ENCODE assay signal across 1 cellular context in the genomic region with DNA sequence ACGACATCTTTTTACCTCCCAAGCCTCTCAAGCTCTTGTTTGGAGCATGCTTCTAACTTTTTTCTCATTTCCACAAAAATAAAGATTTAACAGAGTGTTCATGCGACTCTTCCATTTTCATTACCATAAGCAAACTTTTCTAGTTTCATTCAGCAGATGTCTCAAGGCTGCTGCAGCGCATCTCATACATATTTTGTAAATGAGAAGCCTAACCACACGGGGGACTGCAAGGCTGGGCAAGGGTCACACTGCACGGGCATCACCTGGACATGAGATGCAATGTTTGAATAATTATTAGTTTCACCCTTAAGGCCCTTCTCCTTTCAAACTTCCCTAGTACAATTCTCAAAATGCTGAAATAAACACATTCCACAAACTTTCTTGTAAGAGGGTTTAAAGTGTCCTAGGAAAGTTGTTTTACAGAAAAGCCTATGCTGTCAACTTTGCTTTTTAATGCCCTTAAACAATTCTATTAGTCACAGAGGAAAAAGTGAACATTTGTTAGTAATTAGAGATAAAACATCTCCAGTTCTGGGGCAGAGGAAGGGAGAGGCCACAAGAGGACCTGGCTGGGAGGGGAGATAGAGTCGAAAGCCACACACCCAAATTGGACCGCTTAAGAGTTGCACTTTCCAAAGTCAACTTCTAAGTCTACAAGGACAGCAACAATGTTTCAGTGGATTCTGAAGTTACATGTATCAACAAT.
A peak's percentile ranks its signal among the peaks of the same experiment; 100 is the strongest.
TF ChIP-seq lines count a peak whose summit lies in the region.

No MANE protein-coding gene starts in this region.

TF ChIP-seq in K562, 482 proteins besides CTCF, POLR2A, EP300 and RAD21:
- no peak for TF ChIP-seq SIN3A (IDR thresholded peaks at IDR 0.05; ENCODE audit: borderline replicate concordance in 2 of 2, control insufficient read depth in 1 of 2, low read depth in 2 of 2, low read length in 2 of 2)
- 0 out of 2 replicates have a peak, but pooled peaks have one; percentile 9 for TF ChIP-seq GTF2E2 (tag; IDR thresholded peaks at IDR 0.05)
- TF ChIP-seq HDAC8 (tag; IDR thresholded peaks at IDR 0.05), result no peak
- TF ChIP-seq NFIC (IDR thresholded peaks at IDR 0.05), result no peak
- no peak for TF ChIP-seq HOXB6 (CRISPR knock-in tag; IDR thresholded peaks at IDR 0.05; ENCODE audit: borderline replicate concordance)
- TF ChIP-seq ATF3 (IDR thresholded peaks at IDR 0.05), result no peak
- TF ChIP-seq ATF3 (CRISPR knock-in tag; conservative IDR thresholded peaks at IDR 0.05), result no peak
- no peak for TF ChIP-seq FOXK2 (conservative IDR thresholded peaks at IDR 0.05 in 1 of 2, IDR thresholded peaks at IDR 0.05 in 1 of 2; ENCODE audit: low read depth in 2 of 2)
- no peak for TF ChIP-seq CAMTA2 (CRISPR knock-in tag; conservative IDR thresholded peaks at IDR 0.05)
- TF ChIP-seq ARID1B (IDR thresholded peaks at IDR 0.05), result peak; percentile 28; the same call in 1 of the 2 replicates
- peak; percentile 48 for TF ChIP-seq FOSL1 (tag; conservative IDR thresholded peaks at IDR 0.05)
- TF ChIP-seq ZNF263 (CRISPR knock-in tag; IDR thresholded peaks at IDR 0.05; ENCODE audit: borderline replicate concordance), result no peak
- 0 out of 4 replicates have a peak, but pooled peaks of 1 of the 2 experiments have one; percentile 47 for TF ChIP-seq UBTF (IDR thresholded peaks at IDR 0.05; ENCODE audit: borderline replicate concordance in 1 of 2, low read depth in 2 of 2, low read length in 2 of 2)
- TF ChIP-seq, protein P1, sequence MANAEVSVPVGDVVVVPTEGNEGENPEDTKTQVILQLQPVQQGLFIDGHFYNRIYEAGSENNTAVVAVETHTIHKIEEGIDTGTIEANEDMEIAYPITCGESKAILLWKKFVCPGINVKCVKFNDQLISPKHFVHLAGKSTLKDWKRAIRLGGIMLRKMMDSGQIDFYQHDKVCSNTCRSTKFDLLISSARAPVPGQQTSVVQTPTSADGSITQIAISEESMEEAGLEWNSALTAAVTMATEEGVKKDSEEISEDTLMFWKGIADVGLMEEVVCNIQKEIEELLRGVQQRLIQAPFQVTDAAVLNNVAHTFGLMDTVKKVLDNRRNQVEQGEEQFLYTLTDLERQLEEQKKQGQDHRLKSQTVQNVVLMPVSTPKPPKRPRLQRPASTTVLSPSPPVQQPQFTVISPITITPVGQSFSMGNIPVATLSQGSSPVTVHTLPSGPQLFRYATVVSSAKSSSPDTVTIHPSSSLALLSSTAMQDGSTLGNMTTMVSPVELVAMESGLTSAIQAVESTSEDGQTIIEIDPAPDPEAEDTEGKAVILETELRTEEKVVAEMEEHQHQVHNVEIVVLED (CRISPR knock-in tag; IDR thresholded peaks at IDR 0.05), result no peak
- 0 out of 2 replicates have a peak, but pooled peaks have one; percentile 4 for TF ChIP-seq MYC (IDR thresholded peaks at IDR 0.05; ENCODE audit: low read depth, low read length)
- TF ChIP-seq MYC (CRISPR knock-in tag; IDR thresholded peaks at IDR 0.05; ENCODE audit: borderline replicate concordance, low read depth), result no peak
- TF ChIP-seq CBX5 (IDR thresholded peaks at IDR 0.05; ENCODE audit: borderline replicate concordance, low read depth), result no peak
- TF ChIP-seq ZNF354B (CRISPR knock-in tag; IDR thresholded peaks at IDR 0.05), result no peak
- no peak for TF ChIP-seq POLR3G (IDR thresholded peaks at IDR 0.05; ENCODE audit: extremely low read depth, insufficient read length, insufficient replicate concordance)
- no peak for TF ChIP-seq TRIM25 (IDR thresholded peaks at IDR 0.05; ENCODE audit: borderline replicate concordance)
- TF ChIP-seq SMARCB1 (IDR thresholded peaks at IDR 0.05; ENCODE audit: insufficient read length, low read depth), result no peak
- TF ChIP-seq MECOM (CRISPR knock-in tag; IDR thresholded peaks at IDR 0.05), result no peak
- TF ChIP-seq MCM5 (IDR thresholded peaks at IDR 0.05; ENCODE audit: low read depth), result no peak
- TF ChIP-seq, protein P2, sequence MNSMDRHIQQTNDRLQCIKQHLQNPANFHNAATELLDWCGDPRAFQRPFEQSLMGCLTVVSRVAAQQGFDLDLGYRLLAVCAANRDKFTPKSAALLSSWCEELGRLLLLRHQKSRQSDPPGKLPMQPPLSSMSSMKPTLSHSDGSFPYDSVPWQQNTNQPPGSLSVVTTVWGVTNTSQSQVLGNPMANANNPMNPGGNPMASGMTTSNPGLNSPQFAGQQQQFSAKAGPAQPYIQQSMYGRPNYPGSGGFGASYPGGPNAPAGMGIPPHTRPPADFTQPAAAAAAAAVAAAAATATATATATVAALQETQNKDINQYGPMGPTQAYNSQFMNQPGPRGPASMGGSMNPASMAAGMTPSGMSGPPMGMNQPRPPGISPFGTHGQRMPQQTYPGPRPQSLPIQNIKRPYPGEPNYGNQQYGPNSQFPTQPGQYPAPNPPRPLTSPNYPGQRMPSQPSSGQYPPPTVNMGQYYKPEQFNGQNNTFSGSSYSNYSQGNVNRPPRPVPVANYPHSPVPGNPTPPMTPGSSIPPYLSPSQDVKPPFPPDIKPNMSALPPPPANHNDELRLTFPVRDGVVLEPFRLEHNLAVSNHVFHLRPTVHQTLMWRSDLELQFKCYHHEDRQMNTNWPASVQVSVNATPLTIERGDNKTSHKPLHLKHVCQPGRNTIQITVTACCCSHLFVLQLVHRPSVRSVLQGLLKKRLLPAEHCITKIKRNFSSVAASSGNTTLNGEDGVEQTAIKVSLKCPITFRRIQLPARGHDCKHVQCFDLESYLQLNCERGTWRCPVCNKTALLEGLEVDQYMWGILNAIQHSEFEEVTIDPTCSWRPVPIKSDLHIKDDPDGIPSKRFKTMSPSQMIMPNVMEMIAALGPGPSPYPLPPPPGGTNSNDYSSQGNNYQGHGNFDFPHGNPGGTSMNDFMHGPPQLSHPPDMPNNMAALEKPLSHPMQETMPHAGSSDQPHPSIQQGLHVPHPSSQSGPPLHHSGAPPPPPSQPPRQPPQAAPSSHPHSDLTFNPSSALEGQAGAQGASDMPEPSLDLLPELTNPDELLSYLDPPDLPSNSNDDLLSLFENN (IDR thresholded peaks at IDR 0.05; ENCODE audit: low read depth in 2 of 2, low read length in 2 of 2), result no peak
- TF ChIP-seq LCOR (CRISPR knock-in tag; IDR thresholded peaks at IDR 0.05), result 0 out of 2 replicates have a peak, but pooled peaks have one; percentile 45
- 0 out of 2 replicates have a peak, but pooled peaks have one; percentile 21 for TF ChIP-seq SMARCA4 (IDR thresholded peaks at IDR 0.05)
